In the genomic region with DNA sequence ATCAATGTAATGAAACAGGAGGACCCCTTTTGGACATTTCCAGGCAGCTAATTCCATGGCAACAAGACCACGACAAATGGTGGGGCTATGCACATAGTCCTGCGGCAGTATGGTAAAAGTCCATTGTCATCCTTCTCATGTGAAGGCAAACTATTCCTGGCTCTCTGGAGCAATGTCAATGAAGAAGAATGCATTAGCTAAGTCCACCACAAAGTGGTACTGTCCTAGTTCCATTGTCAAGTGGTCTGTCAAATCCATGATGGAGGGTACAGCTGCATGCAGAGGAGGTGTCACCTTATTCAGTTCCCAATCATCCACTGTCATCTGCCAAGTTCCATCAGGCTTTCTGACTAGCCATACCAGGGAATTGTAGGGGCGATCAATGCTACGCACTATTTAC, we compare ENCODE assay signal across 31 cellular contexts.
"Had no signal": no experiment of that assay in that cellular context is flagged by ENCODE, and none has a peak within 500 bp of the region (broad histone marks: within the 10 kb centered on the region; RNA-seq: fewer than 3 reads in every experiment).

No MANE protein-coding gene starts in this region.

- H3K27me3 Mint-ChIP-seq: stimulated activated memory B cell treated with anti-CD40 and anti-IgM and Interleukin-4, amounts not matched to agents 10 μg/mL and 1 μg/mL and 100 μg/mL, for 72 hours; type B pancreatic cell had no signal

- H3K27ac Mint-ChIP-seq: naive B cell; naive thymus-derived CD8-positive, alpha-beta T cell; natural killer cell treated with Interleukin-12 subunit alpha and Interleukin-12 subunit beta and Interleukin-15 and Interleukin-18, amount 100 ng/mL, for 72 hours; nephron progenitor cell; stimulated activated memory B cell treated with anti-CD40 and anti-IgM and Interleukin-4, amounts not matched to agents 10 μg/mL and 1 μg/mL and 100 μg/mL, for 72 hours; stimulated activated naive CD8-positive, alpha-beta T cell treated with anti-CD3 and anti-CD28 coated beads, Interleukin-15, amount 100 ng/mL, for 72 hours; type B pancreatic cell had no signal

- H3K36me3 ChIP-seq: neutrophil, pancreas, spleen, suprapubic skin, tibial artery, transverse colon, upper lobe of right lung, vagina had no signal

- H3K4me3 ChIP-seq: pancreas, psoas muscle, skin epidermis, smooth muscle cell, spleen, suprapubic skin, testis, tibial artery, transverse colon, upper lobe of right lung, vagina had no signal

- ATAC-seq: naive thymus-derived CD8-positive, alpha-beta T cell; natural killer cell treated with Interleukin-12 subunit alpha and Interleukin-12 subunit beta and Interleukin-15 and Interleukin-18, amount 100 ng/mL, for 72 hours; psoas muscle; right cardiac atrium; sciatic nerve; stimulated activated memory B cell treated with anti-CD40 and anti-IgM and Interleukin-4, amounts not matched to agents 10 μg/mL and 1 μg/mL and 100 μg/mL, for 72 hours; stimulated activated naive CD8-positive, alpha-beta T cell treated with anti-CD3 and anti-CD28 coated beads, Interleukin-15, amount 100 ng/mL, for 72 hours; stimulated activated naive CD8-positive, alpha-beta T cell treated with anti-CD3 and anti-CD28 coated beads, Interleukin-15, Interleukin-2, amounts not matched to agents 100 U/mL and 50 U/mL, for 24 hours; upper lobe of right lung had no signal

- H3K27ac ChIP-seq: neutrophil, pancreas, psoas muscle, skin epidermis, spleen, suprapubic skin, testis, transverse colon, upper lobe of right lung, vagina had no signal

- H3K27me3 ChIP-seq: neutrophil, pancreas, spleen, suprapubic skin, testis, tibial artery, transverse colon, upper lobe of right lung, vagina had no signal

- DNase-seq: naive B cell; naive thymus-derived CD8-positive, alpha-beta T cell; nephron progenitor cell; nucleus accumbens; psoas muscle; spleen; stimulated activated CD4-positive, alpha-beta T cell treated with anti-CD3 and anti-CD28 coated beads, Interleukin-12 subunit alpha, Interleukin-12 subunit beta, amount 100 ng/mL, for 4 hours; stimulated activated CD4-positive, alpha-beta T cell treated with anti-CD3 and anti-CD28 coated beads, Interleukin-1b, Interleukin-23, amount 100 ng/mL, for 48 hours; stimulated activated CD4-positive, alpha-beta T cell treated with anti-CD3 and anti-CD28 coated beads, Interleukin-4, amount 100 ng/mL, for 1 hour; stimulated activated CD4-positive, alpha-beta T cell treated with anti-CD3 and anti-CD28 coated beads, Interleukin-4, amount 100 ng/mL, for 4 hours; stimulated activated CD8-positive, alpha-beta memory T cell treated with anti-CD3 and anti-CD28 coated beads, Interleukin-4, amount 100 ng/mL, for 48 hours; stimulated activated naive CD4-positive, alpha-beta T cell; stimulated activated naive CD8-positive, alpha-beta T cell treated with anti-CD3 and anti-CD28 coated beads, Interleukin-15, amount 100 ng/mL, for 72 hours; stimulated activated naive CD8-positive, alpha-beta T cell treated with anti-CD3 and anti-CD28 coated beads, Interleukin-15, Interleukin-2, amounts not matched to agents 100 U/mL and 50 U/mL, for 24 hours; substantia nigra; testis; tibial artery; transverse colon; upper lobe of right lung had no signal

- H3K36me3 Mint-ChIP-seq: naive B cell; natural killer cell treated with Interleukin-12 subunit alpha and Interleukin-12 subunit beta and Interleukin-15 and Interleukin-18, amount 100 ng/mL, for 72 hours; stimulated activated memory B cell treated with anti-CD40 and anti-IgM and Interleukin-4, amounts not matched to agents 10 μg/mL and 1 μg/mL and 100 μg/mL, for 72 hours; type B pancreatic cell had no signal

- H3K9me3 ChIP-seq: neutrophil, pancreas, psoas muscle, suprapubic skin, testis, tibial artery, transverse colon, upper lobe of right lung, vagina had no signal

- H3K9me3 Mint-ChIP-seq: natural killer cell treated with Interleukin-12 subunit alpha and Interleukin-12 subunit beta and Interleukin-15 and Interleukin-18, amount 100 ng/mL, for 72 hours; stimulated activated memory B cell treated with anti-CD40 and anti-IgM and Interleukin-4, amounts not matched to agents 10 μg/mL and 1 μg/mL and 100 μg/mL, for 72 hours; type B pancreatic cell had no signal

- H3K4me1 Mint-ChIP-seq: naive B cell; naive thymus-derived CD8-positive, alpha-beta T cell; stimulated activated memory B cell treated with anti-CD40 and anti-IgM and Interleukin-4, amounts not matched to agents 10 μg/mL and 1 μg/mL and 100 μg/mL, for 72 hours; stimulated activated naive CD8-positive, alpha-beta T cell treated with anti-CD3 and anti-CD28 coated beads, Interleukin-15, amount 100 ng/mL, for 72 hours had no signal

- H3K4me1 ChIP-seq: spleen had no signal

- H3K4me2 ChIP-seq: smooth muscle cell had no signal

- H3K4me3 Mint-ChIP-seq: naive B cell; naive thymus-derived CD8-positive, alpha-beta T cell; natural killer cell treated with Interleukin-12 subunit alpha and Interleukin-12 subunit beta and Interleukin-15 and Interleukin-18, amount 100 ng/mL, for 72 hours; nephron progenitor cell; neural crest cell; stimulated activated memory B cell treated with anti-CD40 and anti-IgM and Interleukin-4, amounts not matched to agents 10 μg/mL and 1 μg/mL and 100 μg/mL, for 72 hours; stimulated activated naive CD8-positive, alpha-beta T cell treated with anti-CD3 and anti-CD28 coated beads, Interleukin-15, amount 100 ng/mL, for 72 hours; type B pancreatic cell had no signal
